ENCODE assay signal across 17 cellular contexts in the genomic region with DNA sequence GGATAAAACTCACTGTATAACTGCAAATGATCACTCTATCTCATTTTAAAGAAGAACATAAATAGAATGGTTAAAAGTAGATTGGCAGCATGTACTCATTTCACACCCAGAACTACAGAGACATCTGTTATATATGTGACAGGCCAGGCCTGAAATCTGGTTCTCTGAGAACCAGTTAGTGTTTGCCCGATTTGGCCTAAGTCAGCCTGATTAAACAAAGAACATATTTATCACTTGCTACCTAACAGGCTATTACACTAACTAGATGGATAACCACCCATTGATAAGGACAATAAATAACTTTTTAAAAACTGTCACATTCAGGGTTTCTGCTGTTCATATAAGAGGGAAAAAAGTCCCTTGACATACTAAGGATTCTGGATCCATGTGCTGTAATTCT.
DNase-seq lines count a peak whose midpoint lies in the region; TF ChIP-seq lines count a peak whose summit lies in the region.
"Had no signal": no experiment of that assay in that cellular context is flagged by ENCODE, and none has a peak within 500 bp of the region (broad histone marks: within the 10 kb centered on the region; RNA-seq: fewer than 3 reads in every experiment).

No MANE protein-coding gene starts in this region.

- no peak overlapping the region for H3K4me3 ChIP-seq in tibial artery
- H3K4me3 ChIP-seq: BLaER1, GM23248 had no signal

- DNase-seq in NCI-H1417 (lab: John Stamatoyannopoulos, UW) (peak in 2 of 3 experiments; percentile 2), NCI-H1417 treated with DMSO at 0.1 percent for 48 hours (lab: John Stamatoyannopoulos, UW) (no peak), inferior parietal cortex (ENCODE audit: extremely low spot score) (peak; percentile 29), superior temporal gyrus (ENCODE audit: extremely low spot score) (peak; percentile 29), SKM-1 (lab: John Stamatoyannopoulos, UW; ENCODE audit: unreplicated experiment) (no peak), tibial artery (no peak)
- DNase-seq: Caco-2; CD4-positive, CD25-positive, alpha-beta regulatory T cell; CD8-positive, alpha-beta T cell; DMS153; DND-41; GM23248; H7; HCEC 1CT had no signal

- TF ChIP-seq CTCF in tibial artery (IDR thresholded peaks at IDR 0.05), result no peak

- no peaks in the 10 kb centered on the region for H3K27me3 ChIP-seq in tibial artery
- H3K27me3 ChIP-seq: BLaER1 had no signal

- peaks cover 0 to 9% (median 0%) of the 10 kb centered on the region in 4 donors for H3K4me1 ChIP-seq in tibial artery
- H3K4me1 ChIP-seq: BLaER1, Caco-2 had no signal

- no peaks in the 10 kb centered on the region for H3K36me3 ChIP-seq in tibial artery
- H3K36me3 ChIP-seq: BLaER1 had no signal

- no peaks in the 10 kb centered on the region for H3K9me3 ChIP-seq in tibial artery
- H3K9me3 ChIP-seq: BLaER1, Caco-2 had no signal

- no peak overlapping the region for H3K27ac ChIP-seq in tibial artery
- H3K27ac ChIP-seq: 22Rv1, BLaER1, C4-2B, GM23248 had no signal

- intact Hi-C loops in tibial artery (cut with DNase I; ENCODE audit: low total_unique reads), result no loop called here

Comparison
In these comparisons a context has a peak if more than half of its experiments do, and no peak if none do; other contexts are left out.
1. DNase-seq: peak in NCI-H1417 (2 of 3), inferior parietal cortex (single experiment) and superior temporal gyrus (single experiment); none in NCI-H1417 treated with DMSO at 0.1 percent for 48 hours (single experiment), SKM-1 (single experiment) and tibial artery (0 of 2).